Comparison of ENCODE assay signal across 8 cellular contexts in the genomic region with DNA sequence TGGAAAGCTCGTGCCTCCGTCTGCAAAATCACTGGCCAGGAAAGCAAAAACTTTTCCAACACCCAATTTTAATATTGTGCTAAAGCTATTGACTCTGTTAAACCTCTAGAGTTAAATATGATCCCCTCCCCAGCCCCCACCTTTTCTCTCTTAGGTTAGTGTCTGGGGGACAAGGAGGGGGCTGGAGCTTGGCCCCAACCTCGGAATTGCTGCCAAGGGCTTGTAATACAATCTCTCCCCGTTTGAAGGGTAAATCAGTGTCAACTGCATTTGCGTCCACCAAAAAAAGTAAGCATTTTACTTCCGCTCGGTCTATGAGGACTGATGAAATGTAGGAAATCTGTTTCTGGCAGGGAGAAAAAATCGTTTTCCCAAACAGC. TPM values are rescaled to one million over a fixed set of nuclear protein-coding genes. Genes with fewer than 3 reads are reported as not detected.
DNase-seq lines count a peak whose midpoint lies in the region; ATAC-seq and TF ChIP-seq lines count a peak whose summit lies in the region.

A gene (plus strand): TSS at position 292 of the 380 bp plus-strand sequence. CDS start 8,259 bp downstream, outside the sequence.

- no peak within 1 kb of the TSS for H3K4me2 ChIP-seq in OCI-LY7 (ENCODE audit: low read length)

- no peak for TF ChIP-seq POLR2A in gastroesophageal sphincter (IDR thresholded peaks at IDR 0.05)

- intact Hi-C loops in sciatic nerve (cut with DNase I) (no loop called here), OCI-LY7 (cut with micrococcal nuclease; ENCODE audit: unreplicated experiment) (no loop called here)

- no peaks in the 10 kb centered on the region for H3K79me2 ChIP-seq in OCI-LY7 (ENCODE audit: insufficient read depth, low read depth, low read length)

- H3K4me3 Mint-ChIP-seq in activated naive CD4-positive, alpha-beta T cell treated with anti-CD3 and anti-CD28 coated beads, Interleukin-2, amount 50 U/mL, for 24 hours = peak within 1 kb of the TSS; percentile 73

- H3K27ac ChIP-seq in gastroesophageal sphincter = no peak within 1 kb of the TSS
- no peak within 1 kb of the TSS for H3K27ac ChIP-seq in OCI-LY7 (ENCODE audit: low read depth, low read length, poor library complexity, severe bottlenecking)

- POLR2A ChIA-PET in OCI-LY7 (lab: Charles Lee) = interaction anchor here (0.9 to 1.0 kb wide), 2 partner anchors 9 to 85 kb away, joined by 3 to 4 read pairs; no protein-coding TSS in a partner anchor

- no peak within 1 kb of the TSS for H2AFZ ChIP-seq in OCI-LY7 (ENCODE audit: low read length)

- no peaks in the 10 kb centered on the region for H3K9me3 ChIP-seq in gastroesophageal sphincter
- no peaks in the 10 kb centered on the region for H3K9me3 ChIP-seq in OCI-LY7 (ENCODE audit: low read length)

- peak within 1 kb of the TSS; percentile 14 to 50 for H3K4me3 ChIP-seq in gastroesophageal sphincter
- no peak within 1 kb of the TSS for H3K4me3 ChIP-seq in OCI-LY7 (ENCODE audit: low read depth, low read length, poor library complexity, severe bottlenecking)

- no peak for TF ChIP-seq EP300 in gastroesophageal sphincter (IDR thresholded peaks at IDR 0.05)

- peaks cover 9% of the 10 kb centered on the region for H3K4me1 Mint-ChIP-seq in activated naive CD4-positive, alpha-beta T cell treated with anti-CD3 and anti-CD28 coated beads, Interleukin-2, amount 50 U/mL, for 24 hours

- H3K4me1 ChIP-seq in gastroesophageal sphincter (peaks cover 0 to 16% (median 0%) of the 10 kb centered on the region in 3 donors), OCI-LY7 (ENCODE audit: insufficient read depth, low read length, poor library complexity, severe bottlenecking) (no peaks in the 10 kb centered on the region)

- H4K20me1 ChIP-seq in OCI-LY7 (ENCODE audit: insufficient read depth, low read length) = no peaks in the 10 kb centered on the region

- no peak for TF ChIP-seq CTCF in gastroesophageal sphincter (IDR thresholded peaks at IDR 0.05)
- no peak for TF ChIP-seq CTCF in OCI-LY7 (conservative IDR thresholded peaks at IDR 0.05; ENCODE audit: low read length)

- peak within 1 kb of the TSS; percentile 19 for H3K27ac Mint-ChIP-seq in activated naive CD4-positive, alpha-beta T cell treated with anti-CD3 and anti-CD28 coated beads, Interleukin-2, amount 50 U/mL, for 24 hours

- H3K9me2 ChIP-seq in OCI-LY7 (ENCODE audit: insufficient read depth, low read length) = no peaks in the 10 kb centered on the region

- BruUV-seq in OCI-LY7 (replicated peaks; lab: Mats Ljungman, UMichigan) = no TSS peak

- H3K27me3 Mint-ChIP-seq in activated naive CD4-positive, alpha-beta T cell treated with anti-CD3 and anti-CD28 coated beads, Interleukin-2, amount 50 U/mL, for 24 hours = peaks cover 45% of the 10 kb centered on the region

- H3K36me3 ChIP-seq in gastroesophageal sphincter = no peaks in the 10 kb centered on the region
- H3K36me3 ChIP-seq in OCI-LY7 (ENCODE audit: insufficient read depth, low read length) = no peaks in the 10 kb centered on the region

- H3K9me3 Mint-ChIP-seq in activated naive CD4-positive, alpha-beta T cell treated with anti-CD3 and anti-CD28 coated beads, Interleukin-2, amount 50 U/mL, for 24 hours = no peaks in the 10 kb centered on the region

- peaks cover 1% of the 10 kb centered on the region for H3K36me3 Mint-ChIP-seq in activated naive CD4-positive, alpha-beta T cell treated with anti-CD3 and anti-CD28 coated beads, Interleukin-2, amount 50 U/mL, for 24 hours

- no peak for DNase-seq in activated naive CD4-positive, alpha-beta T cell treated with Interleukin-2 at 50 U/mL for 16 hours
- DNase-seq in NCI-H1092 (lab: John Stamatoyannopoulos, UW) (peak; percentile 25), sciatic nerve (ENCODE audit: low spot score) (no peak), NCI-H1105 treated with DMSO at 0.1 percent for 48 hours (lab: John Stamatoyannopoulos, UW) (no peak), OCI-LY7 (ENCODE audit: low spot score) (no peak), 8988T (no peak)

- peaks cover 38% of the 10 kb centered on the region for H3K27me3 ChIP-seq in gastroesophageal sphincter

- no peak for ATAC-seq in gastroesophageal sphincter
- ATAC-seq in sciatic nerve = no peak

- 1% methylated on average over 8 of the region's 8 CpGs for WGBS in gastroesophageal sphincter (ENCODE audit: low coverage in 1 of 2), 2 donors

- CTCF ChIA-PET in OCI-LY7 (lab: Charles Lee; ENCODE audit: unreplicated experiment) = no interaction called here

RNA-seq across cellular contexts. Expression of the gene that starts here (rescaled TPM):
- total RNA-seq in gastroesophageal sphincter (1 to 10 TPM in 1 of 4 donors, under 1 TPM in 3; 0.67 to 1.4 (median 0.86) TPM), sciatic nerve (22.1 TPM), OCI-LY7 (2022) (3.0 and 4.1 TPM in 2 replicates)
- total RNA-seq in OCI-LY7 (2014; rRNA removed; shearing (Covaris generic)) = 1.8 and 3.1 TPM in 2 replicates
